14 cellular contexts compared by ENCODE assay signal in the genomic region with DNA sequence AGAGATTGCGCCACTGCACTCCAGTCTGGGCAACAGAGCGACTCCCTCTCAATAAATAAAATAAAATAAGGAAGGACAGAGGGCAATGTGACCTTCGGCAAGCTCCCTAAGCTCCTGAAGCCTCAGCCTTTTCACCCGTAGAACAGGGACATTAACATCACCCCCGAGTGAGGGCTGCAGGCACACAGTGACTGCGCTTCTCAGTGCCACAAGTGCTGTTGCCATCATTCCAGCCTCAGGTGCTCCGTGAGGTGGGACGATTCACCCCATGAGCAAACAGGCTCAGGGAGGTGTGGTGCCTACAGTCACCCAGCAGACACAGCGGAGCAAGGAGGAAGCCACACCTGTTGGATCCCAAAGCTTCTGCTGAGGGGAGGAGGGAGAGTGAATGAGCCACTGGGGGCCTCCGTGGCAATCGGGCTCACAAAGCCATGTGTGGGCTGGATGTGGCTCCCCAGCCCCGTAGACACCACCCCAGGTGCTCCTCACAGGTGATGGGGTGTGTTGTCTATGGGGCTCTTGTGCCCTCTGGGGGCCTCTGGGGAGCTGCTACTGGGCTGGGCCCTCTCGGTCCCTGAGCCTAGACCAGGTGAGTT. TPM values are rescaled to one million over a fixed set of nuclear protein-coding genes. Genes with fewer than 3 reads are reported as not detected.
DNase-seq lines count a peak whose midpoint lies in the region; ATAC-seq, FAIRE-seq and TF ChIP-seq lines count a peak whose summit lies in the region.
"Had no signal": no experiment of that assay in that cellular context is flagged by ENCODE, and none has a peak within 500 bp of the region (broad histone marks: within the 10 kb centered on the region; RNA-seq: fewer than 3 reads in every experiment).

No MANE protein-coding gene starts in this region.

- H3K4me2 ChIP-seq in HepG2 (ENCODE audit: low read depth, low read length) (no peak overlapping the region), PC-3 (ENCODE audit: low read length) (no peak overlapping the region)

- intact Hi-C loops in HepG2 (cut with micrococcal nuclease; ENCODE audit: unreplicated experiment) = no loop called here
- intact Hi-C loops in right lobe of liver (cut with DNase I) = no loop called here
- intact Hi-C loops in PC-3 (cut with micrococcal nuclease) = no loop called here
- intact Hi-C loops in left lung (cut with DNase I) = no loop called here

- no peaks in the 10 kb centered on the region for H3K9me3 Mint-ChIP-seq in type B pancreatic cell

- BruUV-seq in HepG2 (replicated peaks; lab: Mats Ljungman, UMichigan) (no TSS peak), PC-3 (replicated peaks; lab: Mats Ljungman, UMichigan) (no TSS peak)

- H3K27me3 ChIP-seq in HepG2 (ENCODE audit: control insufficient read depth in 1 of 2, insufficient read depth in 2 of 2, low read length in 2 of 2) (peaks cover 2 to 6% of the 10 kb centered on the region in 2 experiments; a peak in 3 of 5 replicates), right lobe of liver (no peaks in the 10 kb centered on the region), PC-3 (ENCODE audit: low read length) (no peaks in the 10 kb centered on the region), left lung (peaks cover 11 to 50% of the 10 kb centered on the region in 2 donors)

- no peak overlapping the region for H3K4me3 Mint-ChIP-seq in type B pancreatic cell

- no peaks in the 10 kb centered on the region for H3F3A ChIP-seq in PC-3 (ENCODE audit: low read length, unreplicated experiment)

- TF ChIP-seq CTCF in HepG2 (CRISPR knock-in tag; IDR thresholded peaks at IDR 0.05) (no peak), right lobe of liver (IDR thresholded peaks at IDR 0.05) (no peak), PC-3 (conservative IDR thresholded peaks at IDR 0.05; ENCODE audit: low read depth, low read length) (no peak), left lung (IDR thresholded peaks at IDR 0.05) (no peak), type B pancreatic cell (conservative IDR thresholded peaks at IDR 0.05) (no peak)

- TF ChIP-seq POLR2A in HepG2 (IDR thresholded peaks at IDR 0.05; ENCODE audit: insufficient read depth in 1 of 2, low read depth in 2 of 2, low read length in 2 of 2) (peak in 1 of 2 experiments; percentile 7; a peak in 1 of 4 replicates), right lobe of liver (IDR thresholded peaks at IDR 0.05) (no peak)

- no peak for FAIRE-seq in HepG2 (lab: Jason Lieb, UNC)
- FAIRE-seq: K562 had no signal

- H3K27ac ChIP-seq in HepG2 (ENCODE audit: extremely low read length, insufficient read depth, low read length) (no peak overlapping the region), right lobe of liver (no peak overlapping the region), PC-3 (ENCODE audit: low read length) (no peak overlapping the region), left lung (no peak overlapping the region)
- H3K27ac ChIP-seq: SJSA1 had no signal

- no peak for TF ChIP-seq EP300 in HepG2 (IDR thresholded peaks at IDR 0.05; ENCODE audit: low read depth in 2 of 2, low read length in 2 of 2)
- TF ChIP-seq EP300 in HepG2 (CRISPR knock-in tag; IDR thresholded peaks at IDR 0.05; ENCODE audit: borderline replicate concordance) = no peak

- H2AFZ ChIP-seq in HepG2 (ENCODE audit: low read length) (no peak overlapping the region), PC-3 (ENCODE audit: low read length) (no peak overlapping the region)

- no peak for TF ChIP-seq RAD21 in HepG2 (CRISPR knock-in tag; IDR thresholded peaks at IDR 0.05)

- WGBS in HepG2 (ENCODE audit: low lambda C conversion rate) = 79% methylated on average over 9 of the region's 13 CpGs
- 60% methylated on average over 7 of the region's 13 CpGs for WGBS in right lobe of liver (ENCODE audit: insufficient coverage, low coverage, low lambda C conversion rate, missing lambda C conversion rate)

- H3K79me2 ChIP-seq in HepG2 (ENCODE audit: insufficient read depth, low read length) = no peaks in the 10 kb centered on the region
- H3K79me2 ChIP-seq in PC-3 (ENCODE audit: low read length) = no peaks in the 10 kb centered on the region

- H3K27ac Mint-ChIP-seq in type B pancreatic cell = no peak overlapping the region

- H3K9me2 ChIP-seq in PC-3 (replicated peaks; ENCODE audit: low read length) = no peaks in the 10 kb centered on the region

- peaks cover 4% of the 10 kb centered on the region for H3K36me3 Mint-ChIP-seq in type B pancreatic cell

- H3K4me3 ChIP-seq in HepG2 (replicated peaks in 1 of 3; ENCODE audit: insufficient read depth in 1 of 3, low read depth in 2 of 3, low read length in 3 of 3) = no peak overlapping the region
- H3K4me3 ChIP-seq in right lobe of liver = no peak overlapping the region
- no peak overlapping the region for H3K4me3 ChIP-seq in PC-3 (ENCODE audit: low read length)
- H3K4me3 ChIP-seq in left lung = no peak overlapping the region
- H3K4me3 ChIP-seq: HAP-1, K562, SJSA1 had no signal

- DNase-seq in HepG2 (ENCODE audit: low spot score) (no peak), right lobe of liver (no peak), PC-3 (peak; percentile 11), left lung (peak in 1 of 2 donors; percentile 27), type B pancreatic cell (ENCODE audit: extremely low spot score, unreplicated experiment) (peak; percentile 52), globus pallidus (ENCODE audit: low spot score) (no peak), SHP77 treated with DMSO at 0.1 percent for 48 hours (lab: John Stamatoyannopoulos, UW) (no peak)
- DNase-seq: EL, NCI-H187, NCI-H526 treated with DMSO at 0.1 percent for 48 hours had no signal

- in situ Hi-C loops in HepG2 (cut with HindIII; ENCODE audit: extremely low pct_ligation_motif_present, low pct_unique_long_range_greater_than_20kb) = no loop called here

- ATAC-seq in HepG2 = no peak
- no peak for ATAC-seq in right lobe of liver
- no peak for ATAC-seq in PC-3
- ATAC-seq in left lung = peak; percentile 18
- no peak for ATAC-seq in GM18517 (IDR thresholded peaks at IDR 0.05; ENCODE audit: unreplicated experiment)
- ATAC-seq: K562 had no signal

- no peak overlapping the region for H3K9ac ChIP-seq in HepG2 (ENCODE audit: insufficient read depth, low read depth, low read length)
- H3K9ac ChIP-seq in PC-3 (ENCODE audit: low read length) = no peak overlapping the region

- CTCF ChIA-PET in HepG2 (lab: Yijun Ruan, JAX; ENCODE audit: low intra/inter-chr PET ratio, low total read pairs) = no interaction called here
- CTCF ChIA-PET in PC-3 (lab: Charles Lee) = no interaction called here

- peaks cover 39% of the 10 kb centered on the region for H3K27me3 Mint-ChIP-seq in type B pancreatic cell

- peaks cover 0 to 4% of the 10 kb centered on the region in 2 experiments; a peak in 1 of 5 replicates for H3K36me3 ChIP-seq in HepG2 (replicated peaks in 1 of 2; ENCODE audit: control insufficient read depth in 1 of 2, insufficient read depth in 2 of 2, low read length in 2 of 2)
- no peaks in the 10 kb centered on the region for H3K36me3 ChIP-seq in right lobe of liver
- H3K36me3 ChIP-seq in PC-3 (ENCODE audit: low read depth, low read length) = no peaks in the 10 kb centered on the region
- no peaks in the 10 kb centered on the region for H3K36me3 ChIP-seq in left lung
- H3K36me3 ChIP-seq: HAP-1, SJSA1 had no signal

- POLR2A ChIA-PET in HepG2 (lab: Yijun Ruan, JAX) = no interaction called here
- POLR2A ChIA-PET in PC-3 (lab: Charles Lee; ENCODE audit: unreplicated experiment) = no interaction called here

- H3K4me1 ChIP-seq in HepG2 (ENCODE audit: insufficient read depth, low read length) (peaks cover 27% of the 10 kb centered on the region), right lobe of liver (peaks cover 0 to 17% (median 3%) of the 10 kb centered on the region in 4 donors), PC-3 (ENCODE audit: insufficient read depth, low read length) (no peaks in the 10 kb centered on the region), left lung (peaks cover 0 to 17% of the 10 kb centered on the region in 2 donors)
- H3K4me1 ChIP-seq: SJSA1 had no signal

- H3K9me3 ChIP-seq in HepG2 (ENCODE audit: low read length) (no peaks in the 10 kb centered on the region), right lobe of liver (no peaks in the 10 kb centered on the region), PC-3 (ENCODE audit: low read length) (no peaks in the 10 kb centered on the region), left lung (no peaks in the 10 kb centered on the region)
- H3K9me3 ChIP-seq: HAP-1, SJSA1 had no signal

- peaks cover 23% of the 10 kb centered on the region for H3K4me1 Mint-ChIP-seq in type B pancreatic cell (ENCODE audit: unreplicated experiment)

- no peaks in the 10 kb centered on the region for H4K20me1 ChIP-seq in HepG2 (ENCODE audit: insufficient read depth, low read length)
- H4K20me1 ChIP-seq in PC-3 (ENCODE audit: low read length) = no peaks in the 10 kb centered on the region

RNA-seq across cellular contexts. Expression of gene TCF20, which starts 9.1 kb away (rescaled TPM):
- 23.7 and 25.7 TPM in 2 replicates for total RNA-seq in HepG2 (2016; rRNA removed; fragmentation: Illumina TruSeq; extraction: Trizol)
- 1.5 TPM in 2 replicates for total RNA-seq in HepG2 (2016; cell fraction: cytosol; rRNA removed; fragmentation: Illumina TruSeq; extraction: Trizol; ENCODE audit: low read depth)
- 23.1 and 26.1 TPM in 2 replicates for total RNA-seq in HepG2 (2016; cell fraction: insoluble cytoplasmic fraction; rRNA removed; fragmentation: Illumina TruSeq; extraction: Trizol)
- 7.4 and 8.3 TPM in 2 replicates for total RNA-seq in HepG2 (2016; cell fraction: membrane; rRNA removed; fragmentation: Illumina TruSeq; extraction: Trizol)
- 19.0 and 20.9 TPM in 2 replicates for total RNA-seq in HepG2 (2016; cell fraction: nucleus; rRNA removed; fragmentation: Illumina TruSeq; extraction: Trizol)
- polyA plus RNA-seq in HepG2 (2011; rRNA removed) = 12.8 and 15.8 TPM in 2 replicates
- polyA plus RNA-seq in HepG2 (2011; cell fraction: cytosol; rRNA removed) = 12.1 and 14.1 TPM in 2 replicates
- polyA plus RNA-seq in HepG2 (2011; cell fraction: nucleus; rRNA removed) = 14.6 and 15.9 TPM in 2 replicates
- 13.0 and 16.5 TPM in 2 replicates for polyA plus RNA-seq in HepG2 (2012)
- polyA plus RNA-seq in HepG2 (2016; cell fraction: cytosol; fragmentation: Illumina TruSeq; extraction: Trizol; ENCODE audit: low read depth) = 0.41 and 0.70 TPM in 2 replicates
- 16.1 and 17.1 TPM in 2 replicates for polyA plus RNA-seq in HepG2 (2016; cell fraction: insoluble cytoplasmic fraction; fragmentation: Illumina TruSeq; extraction: Trizol; ENCODE audit: low read depth)
- 2.3 and 2.6 TPM in 2 replicates for polyA plus RNA-seq in HepG2 (2016; cell fraction: membrane; fragmentation: Illumina TruSeq; extraction: Trizol; ENCODE audit: low read depth)
- 16.7 and 20.2 TPM in 2 replicates for polyA plus RNA-seq in HepG2 (2016; cell fraction: nucleus; fragmentation: Illumina TruSeq; extraction: Trizol; ENCODE audit: insufficient read depth, low read depth)
- polyA minus RNA-seq in HepG2 (2011; rRNA and poly(A)+ RNA removed; ENCODE audit: low replicate concordance) = 35.6 and 52.5 TPM in 2 replicates
- 20.2 and 25.1 TPM in 2 replicates for polyA minus RNA-seq in HepG2 (2011; cell fraction: cytosol; rRNA and poly(A)+ RNA removed)
- polyA minus RNA-seq in HepG2 (2011; cell fraction: nucleus; rRNA and poly(A)+ RNA removed) = 24.6 and 30.6 TPM in 2 replicates
- 10 to 100 TPM; 15.4 to 20.5 (median 18.5) TPM for total RNA-seq in right lobe of liver
- total RNA-seq in PC-3 (2014; rRNA removed) = 36.0 and 37.0 TPM in 2 replicates
- total RNA-seq in left lung = 10 to 100 TPM; 35.0 to 41.3 TPM
- total RNA-seq in type B pancreatic cell (ENCODE audit: low replicate concordance) = 56.5 and 65.1 TPM in 2 replicates

Comparison
In these comparisons a context has a peak if more than half of its experiments do, and no peak if none do; other contexts are left out.
1. DNase-seq: peak in PC-3 (single experiment) and type B pancreatic cell (single experiment); none in HepG2 (single experiment), right lobe of liver (0 of 3), globus pallidus (single experiment) and SHP77 treated with DMSO at 0.1 percent for 48 hours (single experiment).